15 cellular contexts compared by ENCODE assay signal in the genomic region with DNA sequence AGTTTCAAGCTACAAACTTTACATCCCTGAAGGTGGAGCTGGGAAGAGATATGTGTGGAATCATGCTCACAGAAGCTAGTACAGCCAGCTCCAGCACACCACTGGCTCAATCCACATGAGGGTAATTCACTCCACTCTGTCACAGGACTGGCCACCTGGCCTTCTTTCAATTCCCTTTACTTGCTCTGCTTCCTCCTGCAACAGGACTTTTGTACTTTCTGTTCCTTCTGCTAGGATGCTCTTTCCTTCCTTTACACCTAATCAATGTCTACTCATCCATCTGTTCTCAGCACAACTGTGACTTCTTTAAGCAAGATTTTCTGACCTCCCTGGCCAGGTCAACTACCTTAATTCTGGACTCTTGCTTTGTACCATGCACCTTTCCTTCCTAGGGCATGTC. TPM values are rescaled to one million over a fixed set of nuclear protein-coding genes. Genes with fewer than 3 reads are reported as not detected.
DNase-seq lines count a peak whose midpoint lies in the region; ATAC-seq and TF ChIP-seq lines count a peak whose summit lies in the region.
"Had no signal": no experiment of that assay in that cellular context is flagged by ENCODE, and none has a peak within 500 bp of the region (broad histone marks: within the 10 kb centered on the region; RNA-seq: fewer than 3 reads in every experiment).

No MANE protein-coding gene starts in this region.

- peak overlapping the region; percentile 49 for H3K4me3 ChIP-seq in DOHH2 (ENCODE audit: low read length)
- H3K4me3 ChIP-seq in dorsolateral prefrontal cortex = no peak overlapping the region
- H3K4me3 ChIP-seq: cardiac muscle cell had no signal

- no peaks in the 10 kb centered on the region for H4K20me1 ChIP-seq in DOHH2 (ENCODE audit: control insufficient read depth, insufficient read depth, low read depth, low read length)

- intact Hi-C loops in dorsolateral prefrontal cortex (cut with DNase I) = loop anchor here in 1 of 2 donors (10.0 kb wide), 1 partner anchor 283 kb away; no protein-coding TSS in a partner anchor

- H3K27ac ChIP-seq in DOHH2 (ENCODE audit: low read depth, low read length) (peak overlapping the region; percentile 52), dorsolateral prefrontal cortex (no peak overlapping the region)
- H3K27ac ChIP-seq: cardiac muscle cell, KMS-11, neutrophil had no signal

- no peaks in the 10 kb centered on the region for H3K79me2 ChIP-seq in DOHH2 (ENCODE audit: control insufficient read depth, low read length)

- ATAC-seq in GM19395 (IDR thresholded peaks at IDR 0.05; ENCODE audit: unreplicated experiment) = peak; percentile 68
- peak; percentile 55 for ATAC-seq in HG02852 (IDR thresholded peaks at IDR 0.05; ENCODE audit: unreplicated experiment)
- ATAC-seq: sciatic nerve had no signal

- no peaks in the 10 kb centered on the region for H3K9me3 ChIP-seq in DOHH2 (ENCODE audit: control insufficient read depth, insufficient read depth, low read length)
- H3K9me3 ChIP-seq: neutrophil had no signal

- no peaks in the 10 kb centered on the region for H3K9me2 ChIP-seq in DOHH2 (replicated peaks; ENCODE audit: control insufficient read depth, low read length)

- no peaks in the 10 kb centered on the region for H3K36me3 ChIP-seq in DOHH2 (ENCODE audit: control insufficient read depth, low read length)
- H3K36me3 ChIP-seq: cardiac muscle cell, neutrophil had no signal

- H3K4me2 ChIP-seq in DOHH2 (ENCODE audit: low read length) = peak overlapping the region; percentile 65
- H3K4me2 ChIP-seq: KMS-11 had no signal

- DNase-seq in RPMI8226 (peak; percentile 40), dorsolateral prefrontal cortex (no peak), T1000 (lab: John Stamatoyannopoulos, UW) (no peak), NCI-H146 (lab: John Stamatoyannopoulos, UW) (no peak), NCI-H446 treated with DMSO at 0.1 percent for 48 hours (lab: John Stamatoyannopoulos, UW) (no peak)
- DNase-seq: activated naive CD4-positive, alpha-beta T cell treated with anti-CD3 and anti-CD28 coated beads, Interleukin-2, amount 50 U/mL, for 16 hours; mammary epithelial cell; stimulated activated CD4-positive, alpha-beta T cell treated with anti-CD3 and anti-CD28 coated beads, Interleukin-4, amount 100 ng/mL, for 1 hour had no signal

- H3K27me3 ChIP-seq in DOHH2 (ENCODE audit: control insufficient read depth, low read length) (no peaks in the 10 kb centered on the region), dorsolateral prefrontal cortex (peaks cover 0 to 5% (median 0%) of the 10 kb centered on the region in 45 donors)
- H3K27me3 ChIP-seq: cardiac muscle cell, neutrophil had no signal

- TF ChIP-seq CTCF in DOHH2 (IDR thresholded peaks at IDR 0.05; ENCODE audit: low read depth, low read length, poor library complexity, severe bottlenecking) = no peak
- TF ChIP-seq CTCF in dorsolateral prefrontal cortex (IDR thresholded peaks at IDR 0.05 in 54 of 56, conservative IDR thresholded peaks at IDR 0.05 in 2 of 56; ENCODE audit: low read depth in 1 of 56, partially characterized antibody in 56 of 56) = no peak

- H3F3A ChIP-seq in DOHH2 (ENCODE audit: control insufficient read depth, insufficient read depth) = peaks cover 9% of the 10 kb centered on the region; the same call in 1 of the 2 replicates

- H3K4me1 ChIP-seq in DOHH2 (ENCODE audit: control insufficient read depth, low read length) = peaks cover 63% of the 10 kb centered on the region

RNA-seq across cellular contexts. Expression of a gene that starts 39.4 kb away (rescaled TPM):
- 1 to 10 TPM in 3 of 120 experiments, under 1 TPM in 83, not detected in 34; 0.15 to 2.1 (median 0.46) TPM for total RNA-seq in dorsolateral prefrontal cortex
